In genomic region chr1:172486805-172487454, GRCh38 we compare ENCODE assay signal across 21 cellular contexts.
"Had no signal": no experiment of that assay in that cellular context is flagged by ENCODE, and none has a peak within 500 bp of the region (broad histone marks: within the 10 kb centered on the region; RNA-seq: fewer than 3 reads in every experiment).

No MANE protein-coding gene starts in this region.

- H3K36me3 ChIP-seq: esophagus muscularis mucosa, gastroesophageal sphincter, neutrophil, right lobe of liver, spleen, thoracic aorta, transverse colon had no signal

- H3K27me3 Mint-ChIP-seq: dendritic cell treated with granulocyte-macrophage colony-stimulating factor and Interleukin-4, amounts not matched to agents 40 ng/mL and 50 ng/mL, for 4 days had no signal

- H3K27me3 ChIP-seq: esophagus muscularis mucosa, neutrophil, right lobe of liver, spleen, transverse colon had no signal

- ATAC-seq: effector memory CD8-positive, alpha-beta T cell; gastroesophageal sphincter; mucosa of descending colon; psoas muscle; right lobe of liver; stimulated activated naive B cell treated with anti-CD40 and anti-IgM and Interleukin-4, amounts not matched to agents 10 μg/mL and 1 μg/mL and 100 μg/mL, for 72 hours; stimulated activated naive CD8-positive, alpha-beta T cell treated with anti-CD3 and anti-CD28 coated beads, Interleukin-15, amount 100 ng/mL, for 72 hours had no signal

- H3K36me3 Mint-ChIP-seq: naive thymus-derived CD8-positive, alpha-beta T cell; stimulated activated naive B cell treated with anti-CD40 and anti-IgM and Interleukin-4, amounts not matched to agents 10 μg/mL and 1 μg/mL and 100 μg/mL, for 72 hours had no signal

- H3K4me1 ChIP-seq: esophagus muscularis mucosa, gastroesophageal sphincter, psoas muscle, right lobe of liver, spleen, transverse colon had no signal

- DNase-seq: effector memory CD8-positive, alpha-beta T cell; kidney glomerular epithelial cell; mammary epithelial cell; mucosa of descending colon; naive thymus-derived CD8-positive, alpha-beta T cell; psoas muscle; retina; right lobe of liver; spleen; stimulated activated CD4-positive, alpha-beta T cell treated with anti-CD3 and anti-CD28 coated beads, Interleukin-15, amount 100 ng/mL, for 24 hours; stimulated activated CD4-positive, alpha-beta T cell treated with anti-CD3 and anti-CD28 coated beads, Interleukin-1b, Interleukin-23, amount 100 ng/mL, for 48 hours; stimulated activated CD4-positive, alpha-beta T cell treated with anti-CD3 and anti-CD28 coated beads, Interleukin-4, amount 100 ng/mL, for 24 hours; stimulated activated naive B cell treated with anti-CD40 and anti-IgM and Interleukin-4, amounts not matched to agents 10 μg/mL and 1 μg/mL and 100 μg/mL, for 72 hours; stimulated activated naive CD8-positive, alpha-beta T cell treated with anti-CD3 and anti-CD28 coated beads, Interleukin-15, amount 100 ng/mL, for 72 hours; transverse colon had no signal

- H3K4me3 Mint-ChIP-seq: dendritic cell treated with granulocyte-macrophage colony-stimulating factor and Interleukin-4, amounts not matched to agents 40 ng/mL and 50 ng/mL, for 4 days; effector memory CD8-positive, alpha-beta T cell; stimulated activated naive B cell treated with anti-CD40 and anti-IgM and Interleukin-4, amounts not matched to agents 10 μg/mL and 1 μg/mL and 100 μg/mL, for 72 hours; stimulated activated naive CD8-positive, alpha-beta T cell treated with anti-CD3 and anti-CD28 coated beads, Interleukin-15, amount 100 ng/mL, for 72 hours had no signal

- H3K9me3 ChIP-seq: esophagus muscularis mucosa, gastroesophageal sphincter, mucosa of descending colon, neutrophil, psoas muscle, right lobe of liver, spleen, thoracic aorta, transverse colon had no signal

- H3K27ac ChIP-seq: epithelial cell of prostate, esophagus muscularis mucosa, gastroesophageal sphincter, neutrophil, psoas muscle, right lobe of liver, spleen, thoracic aorta, transverse colon had no signal

- H3K27ac Mint-ChIP-seq: dendritic cell treated with granulocyte-macrophage colony-stimulating factor and Interleukin-4, amounts not matched to agents 40 ng/mL and 50 ng/mL, for 4 days; effector memory CD8-positive, alpha-beta T cell; naive thymus-derived CD8-positive, alpha-beta T cell; stimulated activated naive B cell treated with anti-CD40 and anti-IgM and Interleukin-4, amounts not matched to agents 10 μg/mL and 1 μg/mL and 100 μg/mL, for 72 hours; stimulated activated naive CD8-positive, alpha-beta T cell treated with anti-CD3 and anti-CD28 coated beads, Interleukin-15, amount 100 ng/mL, for 72 hours had no signal

- H3K4me3 ChIP-seq: esophagus muscularis mucosa, gastroesophageal sphincter, mucosa of descending colon, psoas muscle, right lobe of liver, spleen, thoracic aorta, transverse colon had no signal
